ENCODE assay signal across 8 cellular contexts in the genomic region with DNA sequence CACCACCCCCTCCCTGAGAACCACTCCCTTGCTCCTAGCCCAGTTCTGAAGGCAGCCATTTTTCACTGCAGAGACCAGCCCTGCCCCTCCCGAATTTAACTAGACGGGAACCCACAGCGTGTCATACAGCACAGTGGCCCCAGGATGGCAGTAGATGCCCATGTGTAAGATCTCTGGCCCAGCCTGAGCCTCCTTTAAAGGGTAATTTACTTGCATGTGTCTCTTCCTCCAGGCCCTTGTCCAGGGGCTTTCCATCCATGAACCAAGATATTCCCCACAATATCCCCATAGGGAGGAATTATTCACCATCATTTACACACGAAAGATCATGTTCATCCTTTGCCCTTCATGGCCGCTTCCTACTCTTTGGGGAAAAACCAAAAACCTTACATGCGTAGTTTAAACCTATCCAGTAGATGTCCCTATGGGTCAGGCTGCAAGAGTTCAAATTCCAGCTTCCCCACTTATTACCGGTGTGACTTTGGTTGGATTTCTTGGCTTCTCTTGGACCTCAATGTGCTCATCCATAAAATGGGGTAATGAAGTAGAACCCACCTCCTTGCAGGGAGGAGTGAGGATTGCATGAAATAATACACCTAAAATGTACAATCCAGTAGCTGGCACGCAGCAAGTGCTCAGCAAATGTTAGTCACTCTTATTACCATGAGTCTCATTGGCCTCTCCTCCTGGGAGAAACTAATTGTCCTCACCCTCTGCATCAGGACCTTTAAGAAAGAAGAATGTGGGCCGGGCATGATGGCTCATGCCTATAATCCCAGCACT. TPM values are rescaled to one million over a fixed set of nuclear protein-coding genes. Genes with fewer than 3 reads are reported as not detected.
A peak's percentile ranks its signal among the peaks of the same experiment; 100 is the strongest.
DNase-seq lines count a peak whose midpoint lies in the region; ATAC-seq, FAIRE-seq and TF ChIP-seq lines count a peak whose summit lies in the region.

No MANE protein-coding gene starts in this region.

- no peaks in the 10 kb centered on the region for H3K9me3 ChIP-seq in BLaER1 treated with 17β-estradiol and CSF1 and Interleukin-3, amounts not matched to agents 10 nM and 100 nM (replicated peaks in 1 of 11)
- no peaks in the 10 kb centered on the region for H3K9me3 ChIP-seq in K562 (replicated peaks; ENCODE audit: control insufficient read depth, insufficient read depth, low read depth, low read length)

- TF ChIP-seq POLR2A in K562 (conservative IDR thresholded peaks at IDR 0.05): no peak

- no peaks in the 10 kb centered on the region for H3K36me3 ChIP-seq in BLaER1 treated with 17β-estradiol and CSF1 and Interleukin-3, amounts not matched to agents 10 nM and 100 nM
- no peaks in the 10 kb centered on the region for H3K36me3 ChIP-seq in K562 (ENCODE audit: control insufficient read depth, insufficient read depth, low read length)

- ATAC-seq in GM21737 (IDR thresholded peaks at IDR 0.05; ENCODE audit: unreplicated experiment) (peak; percentile 71), T-cell (replicated peaks in 1 of 4) (peak; percentile 71 to 77 (median 76)), K562 (peak; percentile 97), GM18858 (IDR thresholded peaks at IDR 0.05; ENCODE audit: unreplicated experiment) (no peak)

- 15% methylated on average over 9 of the region's 9 CpGs for WGBS in K562 (ENCODE audit: insufficient coverage, low coverage, missing lambda C conversion rate)

- no peak for TF ChIP-seq EP300 in K562 (IDR thresholded peaks at IDR 0.05; ENCODE audit: low read length)

- no peaks in the 10 kb centered on the region for H3K36me3 Mint-ChIP-seq in T-cell

- no peaks in the 10 kb centered on the region for H3K27me3 ChIP-seq in BLaER1 treated with 17β-estradiol and CSF1 and Interleukin-3, amounts not matched to agents 10 nM and 100 nM
- H3K27me3 ChIP-seq in K562 (ENCODE audit: control insufficient read depth in 2 of 2, insufficient read depth in 2 of 2, low read length in 2 of 2): peaks cover 8 to 20% of the 10 kb centered on the region in 2 experiments

- DNase-seq in NCI-H1694 (lab: John Stamatoyannopoulos, UW) (peak; percentile 71), T-cell (peak in 29 of 34 experiments; percentile 7 to 51 (median 32)), K562 (ENCODE audit: extremely low read depth in 1 of 4, low spot score in 3 of 4) (peak; percentile 84 to 87 (median 86)), iPS-NIHi11 (ENCODE audit: low spot score) (peak; percentile 84), smooth muscle cell of the brain vasculature (ENCODE audit: low read depth, low spot score) (peak; percentile 77)

- no peak overlapping the region for H3K27ac Mint-ChIP-seq in T-cell

- BruUV-seq in K562 (replicated peaks; lab: Mats Ljungman, UMichigan): no TSS peak

- peak; percentile 86 to 99 (median 91) for TF ChIP-seq CTCF in K562 (IDR thresholded peaks at IDR 0.05 in 2 of 3, conservative IDR thresholded peaks at IDR 0.05 in 1 of 3; ENCODE audit: insufficient read depth in 2 of 3, low read depth in 1 of 3, low read length in 3 of 3)

- TF ChIP-seq RAD21 in K562 (CRISPR knock-in tag; conservative IDR thresholded peaks at IDR 0.05 in 1 of 2, IDR thresholded peaks at IDR 0.05 in 1 of 2): peak; percentile 97

- intact Hi-C loops in K562 (cut with micrococcal nuclease): loop anchor here (1.0 to 10.0 kb wide), 5 partner anchors 106 to 558 kb away; partner anchors contain the start of gene E2F2

- peaks cover 22 to 42% of the 10 kb centered on the region in 2 donors for H3K27me3 Mint-ChIP-seq in T-cell

- H3K4me1 ChIP-seq in BLaER1 treated with 17β-estradiol and CSF1 and Interleukin-3, amounts not matched to agents 10 nM and 100 nM: peaks cover 10 to 40% (median 21%) of the 10 kb centered on the region in 10 experiments; a peak in 17 of 20 replicates
- peaks cover 0 to 4% of the 10 kb centered on the region in 2 experiments; a peak in 2 of 5 replicates for H3K4me1 ChIP-seq in K562 (replicated peaks in 1 of 2; ENCODE audit: control insufficient read depth in 2 of 2, insufficient read depth in 2 of 2, low read length in 2 of 2)

- H3K27ac ChIP-seq in BLaER1 treated with 17β-estradiol and CSF1 and Interleukin-3, amounts not matched to agents 10 nM and 100 nM: peak overlapping the region in 4 of 11 experiments; percentile 30 to 57 (median 39); a peak in 7 of 22 replicates
- no peak overlapping the region for H3K27ac ChIP-seq in K562 (ENCODE audit: extremely low read depth, low read depth, low read length)

- H3K4me3 Mint-ChIP-seq in T-cell: no peak overlapping the region

- no peaks in the 10 kb centered on the region for H3K4me1 Mint-ChIP-seq in T-cell

- H3K4me3 ChIP-seq in BLaER1 treated with 17β-estradiol and CSF1 and Interleukin-3, amounts not matched to agents 10 nM and 100 nM: no peak overlapping the region
- no peak overlapping the region for H3K4me3 ChIP-seq in K562

- peak overlapping the region in 2 of 11 experiments; percentile 2 to 38; a peak in 3 of 22 replicates for H3K9ac ChIP-seq in BLaER1 treated with 17β-estradiol and CSF1 and Interleukin-3, amounts not matched to agents 10 nM and 100 nM
- peak overlapping the region in 1 of 2 experiments; percentile 46; a peak in 1 of 4 replicates for H3K9ac ChIP-seq in K562 (ENCODE audit: insufficient read depth in 1 of 2, low read depth in 2 of 2, low read length in 2 of 2)

- in situ Hi-C loops in K562 (cut with MboI): loop anchor here (5.0 to 10.0 kb wide), 4 partner anchors 118 to 558 kb away; partner anchors contain the start of gene E2F2

- POLR2A ChIA-PET in T-cell (lab: Charles Lee) (no interaction called here), K562 (lab: Yijun Ruan, JAX) (interaction anchor here (1.2 kb wide), 1 partner anchor 208 kb away, joined by 3 read pairs; no protein-coding TSS in a partner anchor)

- peaks cover 4% of the 10 kb centered on the region for H3K9me1 ChIP-seq in K562 (ENCODE audit: control insufficient read depth, insufficient read depth, low read length)

- H3K4me2 ChIP-seq in BLaER1 treated with 17β-estradiol and CSF1 and Interleukin-3, amounts not matched to agents 10 nM and 100 nM: peak overlapping the region in 9 of 11 experiments; percentile 5 to 68 (median 30); a peak in 10 of 22 replicates
- peak overlapping the region; percentile 69 for H3K4me2 ChIP-seq in K562 (ENCODE audit: insufficient read depth, low read length)

- CTCF ChIA-PET in T-cell (lab: Charles Lee): no interaction called here
- CTCF ChIA-PET in K562 (lab: Yijun Ruan, JAX; ENCODE audit: low intra/inter-chr PET ratio): interaction anchor here (0.5 to 3.1 kb wide), 8 partner anchors 43 to 563 kb away, joined by 3 to 55 read pairs (median 6); partner anchors contain the start of gene KDM1A

- H4K20me1 ChIP-seq in BLaER1 treated with 17β-estradiol and CSF1 and Interleukin-3, amounts not matched to agents 10 nM and 100 nM: no peaks in the 10 kb centered on the region
- H4K20me1 ChIP-seq in K562 (replicated peaks; ENCODE audit: control insufficient read depth, insufficient read depth, low read length): no peaks in the 10 kb centered on the region

- H2AFZ ChIP-seq in K562 (ENCODE audit: low read depth, low read length): peak overlapping the region; percentile 94

- no peaks in the 10 kb centered on the region for H3K9me3 Mint-ChIP-seq in T-cell

- no peaks in the 10 kb centered on the region for H3K79me2 ChIP-seq in K562 (ENCODE audit: control insufficient read depth, insufficient read depth, low read length)

- peak; percentile 85 for FAIRE-seq in K562 (lab: Jason Lieb, UNC)

RNA-seq across cellular contexts. Expression of gene LACTBL1, which starts 4.0 kb away (rescaled TPM):
- not detected for total RNA-seq in T-cell
- not detected in 2 replicates for total RNA-seq in K562 (2011; cell fraction: chromatin; rRNA removed; ENCODE audit: low replicate concordance)
- not detected in 2 replicates for total RNA-seq in K562 (2011; cell fraction: nucleolus; rRNA removed)
- total RNA-seq in K562 (2011; cell fraction: nucleoplasm; rRNA removed): not detected in 2 replicates
- total RNA-seq in K562 (2014; rRNA removed): not detected in 2 replicates
- not detected in 2 replicates for total RNA-seq in K562 (2014; rRNA removed; fragmentation: Illumina TruSeq; extraction: Trizol)
- total RNA-seq in K562 (2015; rRNA removed; fragmentation: Illumina TruSeq; extraction: Trizol): not detected in 2 replicates
- not detected in 2 replicates for total RNA-seq in K562 (2021)
- not detected in 2 replicates for polyA plus RNA-seq in K562 (2011; rRNA removed)
- polyA plus RNA-seq in K562 (2011; cell fraction: cytosol; rRNA removed): not detected in 2 replicates
- not detected in 2 replicates for polyA plus RNA-seq in K562 (2011; cell fraction: nucleus; rRNA removed)
- not detected in 2 replicates for polyA plus RNA-seq in K562 (2012)
- not detected in 2 replicates for polyA plus RNA-seq in K562 (2014; fragmentation: Illumina TruSeq; extraction: Trizol)
- not detected for polyA plus RNA-seq in K562 (2014; fragmentation: Nextera tagmentation; extraction: Ambion mirVana)
- polyA plus RNA-seq in K562 (2014; rRNA removed): not detected in 2 replicates
- polyA minus RNA-seq in K562 (2011; rRNA and poly(A)+ RNA removed): not detected in 2 replicates
- not detected in 2 replicates for polyA minus RNA-seq in K562 (2011; cell fraction: cytosol; rRNA and poly(A)+ RNA removed)
- polyA minus RNA-seq in K562 (2011; cell fraction: nucleus; rRNA and poly(A)+ RNA removed): not detected in 2 replicates

RNA-seq across cellular contexts. Expression of gene TEX46, which starts 39.0 kb away (rescaled TPM):
- total RNA-seq in T-cell (under 1 TPM in 2 of 5 donors, not detected in 3; 0.61 to 0.79 TPM), K562 (2014; rRNA removed) (not detected in 2 replicates), K562 (2014; rRNA removed; fragmentation: Illumina TruSeq; extraction: Trizol) (not detected in 2 replicates), K562 (2015; rRNA removed; fragmentation: Illumina TruSeq; extraction: Trizol) (not detected in 2 replicates), K562 (2021) (0.54 and 0.64 TPM in 2 replicates)
- total RNA-seq in K562 (2011; cell fraction: chromatin; rRNA removed; ENCODE audit: low replicate concordance): not detected in 2 replicates
- total RNA-seq in K562 (2011; cell fraction: nucleolus; rRNA removed): not detected in 2 replicates
- total RNA-seq in K562 (2011; cell fraction: nucleoplasm; rRNA removed): not detected in 2 replicates
- polyA plus RNA-seq in K562 (2011; rRNA removed) (not detected in 2 replicates), K562 (2014; fragmentation: Illumina TruSeq; extraction: Trizol) (0.42 TPM in 1 of 2 replicates, not detected in the other), K562 (2014; fragmentation: Nextera tagmentation; extraction: Ambion mirVana) (not detected), K562 (2014; rRNA removed) (0.54 TPM in 1 of 2 replicates, not detected in the other)
- polyA plus RNA-seq in K562 (2011; cell fraction: cytosol; rRNA removed): not detected in 2 replicates
- 0.34 and 0.36 TPM in 2 replicates for polyA plus RNA-seq in K562 (2011; cell fraction: nucleus; rRNA removed)
- polyA plus RNA-seq in K562 (2012): 0.18 TPM in 1 of 2 replicates, not detected in the other
- not detected in 2 replicates for polyA minus RNA-seq in K562 (2011; rRNA and poly(A)+ RNA removed)
- polyA minus RNA-seq in K562 (2011; cell fraction: cytosol; rRNA and poly(A)+ RNA removed): not detected in 2 replicates
- not detected in 2 replicates for polyA minus RNA-seq in K562 (2011; cell fraction: nucleus; rRNA and poly(A)+ RNA removed)

RNA-seq across cellular contexts. Expression of gene KDM1A, which starts 42.6 kb away (rescaled TPM):
- total RNA-seq in T-cell (10 to 100 TPM; 40.8 to 49.3 (median 45.9) TPM), K562 (2014; rRNA removed) (171 and 175 TPM in 2 replicates), K562 (2014; rRNA removed; fragmentation: Illumina TruSeq; extraction: Trizol) (167 and 168 TPM in 2 replicates), K562 (2015; rRNA removed; fragmentation: Illumina TruSeq; extraction: Trizol) (181 TPM in 2 replicates), K562 (2021) (151 and 165 TPM in 2 replicates)
- total RNA-seq in K562 (2011; cell fraction: chromatin; rRNA removed; ENCODE audit: low replicate concordance): 68.0 and 108 TPM in 2 replicates
- total RNA-seq in K562 (2011; cell fraction: nucleolus; rRNA removed): 38.5 and 47.0 TPM in 2 replicates
- total RNA-seq in K562 (2011; cell fraction: nucleoplasm; rRNA removed): 63.6 and 75.3 TPM in 2 replicates
- polyA plus RNA-seq in K562 (2011; rRNA removed) (176 and 177 TPM in 2 replicates), K562 (2014; fragmentation: Illumina TruSeq; extraction: Trizol) (143 and 168 TPM in 2 replicates), K562 (2014; fragmentation: Nextera tagmentation; extraction: Ambion mirVana) (10 to 100 TPM; 59.2 to 70.3 TPM), K562 (2014; rRNA removed) (135 and 142 TPM in 2 replicates)
- polyA plus RNA-seq in K562 (2011; cell fraction: cytosol; rRNA removed): 140 and 222 TPM in 2 replicates
- 146 and 187 TPM in 2 replicates for polyA plus RNA-seq in K562 (2011; cell fraction: nucleus; rRNA removed)
- polyA plus RNA-seq in K562 (2012): 124 and 130 TPM in 2 replicates
- 275 and 323 TPM in 2 replicates for polyA minus RNA-seq in K562 (2011; rRNA and poly(A)+ RNA removed)
- polyA minus RNA-seq in K562 (2011; cell fraction: cytosol; rRNA and poly(A)+ RNA removed): 90.8 and 98.0 TPM in 2 replicates
- 34.3 and 63.4 TPM in 2 replicates for polyA minus RNA-seq in K562 (2011; cell fraction: nucleus; rRNA and poly(A)+ RNA removed)

Comparison
In these comparisons a context has a peak if more than half of its experiments do, and no peak if none do; other contexts are left out.
1. DNase-seq: peak in every context shown above with its lines; median percentile 86 in K562; 84 in iPS-NIHi11; 77 in smooth muscle cell of the brain vasculature; 71 in NCI-H1694; 32 in T-cell.